In genomic region chr11:134043821-134044420, GRCh38 we compare ENCODE assay signal across 18 cellular contexts. TPM values are rescaled to one million over a fixed set of nuclear protein-coding genes. Genes with fewer than 3 reads are reported as not detected.
DNase-seq lines count a peak whose midpoint lies in the region; ATAC-seq lines count a peak whose summit lies in the region.
"Had no signal": no experiment of that assay in that cellular context is flagged by ENCODE, and none has a peak within 500 bp of the region (broad histone marks: within the 10 kb centered on the region; RNA-seq: fewer than 3 reads in every experiment).

No MANE protein-coding gene starts in this region.

- H3K79me1 ChIP-seq in neuronal stem cell (ENCODE audit: low read depth, low read length): no peaks in the 10 kb centered on the region

- no peak overlapping the region for H4K91ac ChIP-seq in neuronal stem cell (ENCODE audit: low read depth, low read length, poor library complexity)

- H3K9me3 Mint-ChIP-seq in activated naive CD8-positive, alpha-beta T cell treated with anti-CD3 and anti-CD28 coated beads, Interleukin-2, amount 10 ng/mL, durations not matched to agents 7 days and 5 days: no peaks in the 10 kb centered on the region
- no peaks in the 10 kb centered on the region for H3K9me3 Mint-ChIP-seq in activated naive CD8-positive, alpha-beta T cell treated with anti-CD3 and anti-CD28 coated beads for 36 hours
- no peaks in the 10 kb centered on the region for H3K9me3 Mint-ChIP-seq in stimulated activated effector memory CD8-positive, alpha-beta T cell treated with anti-CD3 and anti-CD28 coated beads, Interleukin-12 subunit alpha, Interleukin-12 subunit beta, amount 100 ng/mL, for 72 hours
- H3K9me3 Mint-ChIP-seq: HFFc6 had no signal

- no peak overlapping the region for H3K14ac ChIP-seq in neuronal stem cell (ENCODE audit: low read length)

- H4K8ac ChIP-seq in neuronal stem cell (ENCODE audit: low read depth, low read length): no peak overlapping the region

- H3K4me3 Mint-ChIP-seq in activated naive CD8-positive, alpha-beta T cell treated with anti-CD3 and anti-CD28 coated beads, Interleukin-2, amount 10 ng/mL, durations not matched to agents 7 days and 5 days: no peak overlapping the region
- no peak overlapping the region for H3K4me3 Mint-ChIP-seq in activated naive CD8-positive, alpha-beta T cell treated with anti-CD3 and anti-CD28 coated beads for 36 hours
- H3K4me3 Mint-ChIP-seq in stimulated activated effector memory CD8-positive, alpha-beta T cell treated with anti-CD3 and anti-CD28 coated beads, Interleukin-12 subunit alpha, Interleukin-12 subunit beta, amount 100 ng/mL, for 72 hours: no peak overlapping the region
- H3K4me3 Mint-ChIP-seq: CD4-positive, CD25-positive, alpha-beta regulatory T cell; HFFc6; IgD-negative memory B cell had no signal

- no CpG with 5 or more reads among the region's 9 CpGs for WGBS in neuronal stem cell (ENCODE audit: extremely low coverage in 2 of 2, insufficient read length in 2 of 2, insufficient replicate concordance in 1 of 2), 2 donors

- H3K4me1 ChIP-seq in neuronal stem cell (ENCODE audit: control insufficient read depth in 2 of 2, insufficient read depth in 1 of 2, low read depth in 1 of 2, low read length in 2 of 2): peaks cover 8 to 19% of the 10 kb centered on the region in 2 donors

- POLR2A ChIA-PET in activated naive CD8-positive, alpha-beta T cell treated with anti-CD3 and anti-CD28 coated beads, Interleukin-2, amount 10 ng/mL, durations not matched to agents 7 days and 5 days (lab: Charles Lee): interaction anchor here (1.1 kb wide), 1 partner anchor 116 kb away, joined by 3 read pairs; no protein-coding TSS in a partner anchor

- H3K4me1 Mint-ChIP-seq in activated naive CD8-positive, alpha-beta T cell treated with anti-CD3 and anti-CD28 coated beads, Interleukin-2, amount 10 ng/mL, durations not matched to agents 7 days and 5 days: peaks cover 6% of the 10 kb centered on the region
- H3K4me1 Mint-ChIP-seq in activated naive CD8-positive, alpha-beta T cell treated with anti-CD3 and anti-CD28 coated beads for 36 hours: no peaks in the 10 kb centered on the region
- H3K4me1 Mint-ChIP-seq in stimulated activated effector memory CD8-positive, alpha-beta T cell treated with anti-CD3 and anti-CD28 coated beads, Interleukin-12 subunit alpha, Interleukin-12 subunit beta, amount 100 ng/mL, for 72 hours: no peaks in the 10 kb centered on the region
- H3K4me1 Mint-ChIP-seq: IgD-negative memory B cell had no signal

- no peak overlapping the region for H3K4me2 ChIP-seq in neuronal stem cell (ENCODE audit: insufficient read depth, low read length, poor library complexity, severe bottlenecking)
- H3K4me2 ChIP-seq: BLaER1 had no signal

- peak overlapping the region; percentile 40 for H2BK120ac ChIP-seq in neuronal stem cell (ENCODE audit: low read depth, low read length)

- no peak overlapping the region for H3K4me3 ChIP-seq in neuronal stem cell (ENCODE audit: low read length in 2 of 2)
- no peak overlapping the region for H3K4me3 ChIP-seq in H7 (ENCODE audit: insufficient read depth, low read depth, low read length)
- H3K4me3 ChIP-seq: BLaER1 had no signal

- no peak overlapping the region for H2AFZ ChIP-seq in neuronal stem cell (ENCODE audit: low read length)

- DNase-seq in activated naive CD8-positive, alpha-beta T cell treated with anti-CD3 and anti-CD28 coated beads, Interleukin-2, amount 10 ng/mL, durations not matched to agents 7 days and 5 days: no peak
- DNase-seq in activated naive CD8-positive, alpha-beta T cell treated with anti-CD3 and anti-CD28 coated beads for 36 hours: no peak
- DNase-seq in neuronal stem cell (ENCODE audit: low spot score): no peak
- DNase-seq in stimulated activated effector memory CD8-positive, alpha-beta T cell treated with anti-CD3 and anti-CD28 coated beads, Interleukin-12 subunit alpha, Interleukin-12 subunit beta, amount 100 ng/mL, for 72 hours (ENCODE audit: low spot score in 2 of 2): no peak
- DNase-seq in NCI-H1105 (lab: John Stamatoyannopoulos, UW): no peak
- DNase-seq in left lobe of liver (ENCODE audit: low spot score): no peak
- no peak for DNase-seq in H7
- DNase-seq: AML-193; CD4-positive, CD25-positive, alpha-beta regulatory T cell; DMS53; GF-D8; HCEC 1CT; HFFc6 had no signal

- H3K18ac ChIP-seq in neuronal stem cell (ENCODE audit: low read length): no peak overlapping the region

- peak overlapping the region; percentile 18 for H3K27ac Mint-ChIP-seq in activated naive CD8-positive, alpha-beta T cell treated with anti-CD3 and anti-CD28 coated beads, Interleukin-2, amount 10 ng/mL, durations not matched to agents 7 days and 5 days
- H3K27ac Mint-ChIP-seq in activated naive CD8-positive, alpha-beta T cell treated with anti-CD3 and anti-CD28 coated beads for 36 hours: no peak overlapping the region
- peak overlapping the region; percentile 5 for H3K27ac Mint-ChIP-seq in stimulated activated effector memory CD8-positive, alpha-beta T cell treated with anti-CD3 and anti-CD28 coated beads, Interleukin-12 subunit alpha, Interleukin-12 subunit beta, amount 100 ng/mL, for 72 hours
- H3K27ac Mint-ChIP-seq: HFFc6, IgD-negative memory B cell had no signal

- H3K27ac ChIP-seq in neuronal stem cell (replicated peaks; ENCODE audit: low read length): no peak overlapping the region
- H3K27ac ChIP-seq: 22Rv1, BLaER1 had no signal

- peak overlapping the region; percentile 5 for H2AK5ac ChIP-seq in neuronal stem cell (ENCODE audit: low read depth, low read length)

- H2BK12ac ChIP-seq in neuronal stem cell (ENCODE audit: low read length): no peak overlapping the region

- H3K36me3 ChIP-seq in neuronal stem cell (replicated peaks in 1 of 2; ENCODE audit: control insufficient read depth in 2 of 2, insufficient read depth in 2 of 2, low read length in 2 of 2) (no peaks in the 10 kb centered on the region), H7 (replicated peaks; ENCODE audit: control insufficient read depth, insufficient read depth, low read length) (no peaks in the 10 kb centered on the region)
- H3K36me3 ChIP-seq: BLaER1 had no signal

- no peak overlapping the region for H2BK15ac ChIP-seq in neuronal stem cell (ENCODE audit: low read length)

- H3K4ac ChIP-seq in neuronal stem cell (ENCODE audit: low read length): no peak overlapping the region

- peaks cover 7% of the 10 kb centered on the region for H3K27me3 Mint-ChIP-seq in activated naive CD8-positive, alpha-beta T cell treated with anti-CD3 and anti-CD28 coated beads, Interleukin-2, amount 10 ng/mL, durations not matched to agents 7 days and 5 days
- H3K27me3 Mint-ChIP-seq in activated naive CD8-positive, alpha-beta T cell treated with anti-CD3 and anti-CD28 coated beads for 36 hours: peaks cover 2% of the 10 kb centered on the region

- H3K36me3 Mint-ChIP-seq in activated naive CD8-positive, alpha-beta T cell treated with anti-CD3 and anti-CD28 coated beads, Interleukin-2, amount 10 ng/mL, durations not matched to agents 7 days and 5 days: no peaks in the 10 kb centered on the region
- H3K36me3 Mint-ChIP-seq in activated naive CD8-positive, alpha-beta T cell treated with anti-CD3 and anti-CD28 coated beads for 36 hours: no peaks in the 10 kb centered on the region
- no peaks in the 10 kb centered on the region for H3K36me3 Mint-ChIP-seq in stimulated activated effector memory CD8-positive, alpha-beta T cell treated with anti-CD3 and anti-CD28 coated beads, Interleukin-12 subunit alpha, Interleukin-12 subunit beta, amount 100 ng/mL, for 72 hours
- H3K36me3 Mint-ChIP-seq: CD4-positive, CD25-positive, alpha-beta regulatory T cell had no signal

- H3K27me3 ChIP-seq in neuronal stem cell (ENCODE audit: control insufficient read depth in 3 of 3, insufficient read depth in 3 of 3, low read depth in 1 of 3, low read length in 3 of 3) (peaks cover 0 to 65% (median 0%) of the 10 kb centered on the region in 3 experiments), H7 (ENCODE audit: control insufficient read depth, insufficient read depth, low read length) (peaks cover 1% of the 10 kb centered on the region)
- H3K27me3 ChIP-seq: BLaER1 had no signal

- no peaks in the 10 kb centered on the region for H3K9me3 ChIP-seq in neuronal stem cell (replicated peaks in 1 of 2; ENCODE audit: control insufficient read depth in 2 of 2, insufficient read depth in 1 of 2, low read depth in 1 of 2, low read length in 2 of 2)
- H3K9me3 ChIP-seq: BLaER1 had no signal

- no peak overlapping the region for H2BK5ac ChIP-seq in neuronal stem cell (ENCODE audit: low read length)

- no peak overlapping the region for H3K9ac ChIP-seq in neuronal stem cell (ENCODE audit: low read depth, low read length, poor library complexity)
- H3K9ac ChIP-seq: BLaER1 had no signal

- ATAC-seq in activated naive CD8-positive, alpha-beta T cell treated with anti-CD3 and anti-CD28 coated beads, Interleukin-2, amount 10 ng/mL, durations not matched to agents 7 days and 5 days (ENCODE audit: low read depth): no peak
- ATAC-seq in stimulated activated effector memory CD8-positive, alpha-beta T cell treated with anti-CD3 and anti-CD28 coated beads, Interleukin-12 subunit alpha, Interleukin-12 subunit beta, amount 100 ng/mL, for 72 hours: no peak
- no peak for ATAC-seq in GM18868 (IDR thresholded peaks at IDR 0.05; ENCODE audit: unreplicated experiment)
- no peak for ATAC-seq in left lobe of liver

- peak overlapping the region; percentile 37 for H3K23ac ChIP-seq in neuronal stem cell (ENCODE audit: low read depth, low read length, poor library complexity)

RNA-seq across cellular contexts. Expression of gene JAM3, which starts 25.0 kb away (rescaled TPM):
- 10 to 100 TPM; 21.1 to 23.7 TPM for total RNA-seq in activated naive CD8-positive, alpha-beta T cell treated with anti-CD3 and anti-CD28 coated beads, Interleukin-2, amount 10 ng/mL, durations not matched to agents 7 days and 5 days
- total RNA-seq in activated naive CD8-positive, alpha-beta T cell treated with anti-CD3 and anti-CD28 coated beads for 36 hours: 10 to 100 TPM; 18.3 to 21.2 TPM
- polyA plus RNA-seq in neuronal stem cell (2013, experiment 1 of 2): 40.3 TPM
- polyA plus RNA-seq in neuronal stem cell (2013, experiment 2 of 2): 41.3 TPM
- 0.75 TPM for total RNA-seq in left lobe of liver
- 34.4 and 40.8 TPM in 2 replicates for total RNA-seq in H7 (2014; rRNA removed; shearing (Covaris generic))
- total RNA-seq: HT-29 had no signal

Comparison
In these comparisons a context has a peak if more than half of its experiments do, and no peak if none do; other contexts are left out.
1. RNA of gene JAM3, which starts 25.0 kb away (total RNA-seq): 34.4 to 40.8 TPM in H7, 21.1 to 23.7 TPM in activated naive CD8-positive, alpha-beta T cell treated with anti-CD3 and anti-CD28 coated beads, Interleukin-2, amount 10 ng/mL, durations not matched to agents 7 days and 5 days and 18.3 to 21.2 TPM in activated naive CD8-positive, alpha-beta T cell treated with anti-CD3 and anti-CD28 coated beads for 36 hours; 0.75 TPM in left lobe of liver (single experiment); every median in the first group is over 10 times any median in the second.